8 cellular contexts compared by ENCODE assay signal in genomic region chr2:68251855-68252406, GRCh38. TPM values are rescaled to one million over a fixed set of nuclear protein-coding genes. Genes with fewer than 3 reads are reported as not detected.
DNase-seq lines count a peak whose midpoint lies in the region; ATAC-seq, FAIRE-seq and TF ChIP-seq lines count a peak whose summit lies in the region.

No MANE protein-coding gene starts in this region.

- peaks cover 12% of the 10 kb centered on the region for H3K36me3 Mint-ChIP-seq in activated CD4-positive, alpha-beta T cell treated with anti-CD3 and anti-CD28 coated beads, Interleukin-2, amount 10 ng/mL, durations not matched to agents 7 days and 5 days (ENCODE audit: low read depth)
- peaks cover 5% of the 10 kb centered on the region for H3K36me3 Mint-ChIP-seq in stimulated activated memory B cell treated with anti-CD40 and anti-IgM and Interleukin-4, amounts not matched to agents 10 μg/mL and 1 μg/mL and 100 μg/mL, for 72 hours

- H3K4me2 ChIP-seq in A549, result peak overlapping the region; percentile 83

- peak overlapping the region; percentile 95 for H3K4me3 ChIP-seq in A549
- H3K4me3 ChIP-seq in mucosa of stomach (ENCODE audit: low read length), result peak overlapping the region; percentile 97

- peaks cover 40% of the 10 kb centered on the region for H3K4me1 Mint-ChIP-seq in activated CD4-positive, alpha-beta T cell treated with anti-CD3 and anti-CD28 coated beads, Interleukin-2, amount 10 ng/mL, durations not matched to agents 7 days and 5 days
- H3K4me1 Mint-ChIP-seq in stimulated activated memory B cell treated with anti-CD40 and anti-IgM and Interleukin-4, amounts not matched to agents 10 μg/mL and 1 μg/mL and 100 μg/mL, for 72 hours, result peaks cover 33% of the 10 kb centered on the region

- no peak for TF ChIP-seq CTCF in A549 (IDR thresholded peaks at IDR 0.05)

- H3K9me3 ChIP-seq in A549 (no peaks in the 10 kb centered on the region), mucosa of stomach (ENCODE audit: control insufficient read depth, low read length) (no peaks in the 10 kb centered on the region)

- TF ChIP-seq EP300 in A549 (IDR thresholded peaks at IDR 0.05), result no peak

- peak overlapping the region; percentile 97 to 99 for H3K27ac ChIP-seq in A549

- H3K4me1 ChIP-seq in A549, result peaks cover 43% of the 10 kb centered on the region
- H3K4me1 ChIP-seq in mucosa of stomach (ENCODE audit: control insufficient read depth, insufficient read depth, low read length), result peaks cover 26% of the 10 kb centered on the region

- FAIRE-seq in A549 (lab: Jason Lieb, UNC), result no peak

- no peak for TF ChIP-seq RAD21 in A549 (conservative IDR thresholded peaks at IDR 0.05 in 1 of 2, IDR thresholded peaks at IDR 0.05 in 1 of 2)

- WGBS in A549 (ENCODE audit: missing lambda C conversion rate), result 1% methylated on average over 11 of the region's 78 CpGs

- H3K4me3 Mint-ChIP-seq in activated CD4-positive, alpha-beta T cell treated with anti-CD3 and anti-CD28 coated beads, Interleukin-2, amount 10 ng/mL, durations not matched to agents 7 days and 5 days, result peak overlapping the region; percentile 82
- H3K4me3 Mint-ChIP-seq in stimulated activated memory B cell treated with anti-CD40 and anti-IgM and Interleukin-4, amounts not matched to agents 10 μg/mL and 1 μg/mL and 100 μg/mL, for 72 hours, result peak overlapping the region; percentile 91

- H3K27me3 ChIP-seq in mucosa of stomach (ENCODE audit: control insufficient read depth, insufficient read depth, low read length), result no peaks in the 10 kb centered on the region

- no peaks in the 10 kb centered on the region for H3K36me3 ChIP-seq in mucosa of stomach (ENCODE audit: control insufficient read depth, insufficient read depth, low read length)

- H3K9ac ChIP-seq in mucosa of stomach (ENCODE audit: low read length), result peak overlapping the region; percentile 89

- CTCF ChIA-PET in A549 (lab: Yijun Ruan, JAX), result interaction anchor here (0.6 to 3.5 kb wide), 6 partner anchors 12 to 129 kb away, joined by 3 to 13 read pairs (median 4); no protein-coding TSS in a partner anchor
- CTCF ChIA-PET in activated CD4-positive, alpha-beta T cell treated with anti-CD3 and anti-CD28 coated beads, Interleukin-2, amount 10 ng/mL, durations not matched to agents 7 days and 5 days (lab: Charles Lee), result interaction anchor here (1.0 to 1.5 kb wide), 2 partner anchors 15 kb away, joined by 5 read pairs; no protein-coding TSS in a partner anchor

- peak overlapping the region; percentile 99 for H3K27ac Mint-ChIP-seq in activated CD4-positive, alpha-beta T cell treated with anti-CD3 and anti-CD28 coated beads, Interleukin-2, amount 10 ng/mL, durations not matched to agents 7 days and 5 days
- peak overlapping the region; percentile 94 for H3K27ac Mint-ChIP-seq in stimulated activated memory B cell treated with anti-CD40 and anti-IgM and Interleukin-4, amounts not matched to agents 10 μg/mL and 1 μg/mL and 100 μg/mL, for 72 hours

- TF ChIP-seq POLR2A in A549 (IDR thresholded peaks at IDR 0.05; ENCODE audit: low read length), result no peak

- H3K27me3 Mint-ChIP-seq in activated CD4-positive, alpha-beta T cell treated with anti-CD3 and anti-CD28 coated beads, Interleukin-2, amount 10 ng/mL, durations not matched to agents 7 days and 5 days, result peaks cover 4% of the 10 kb centered on the region
- no peaks in the 10 kb centered on the region for H3K27me3 Mint-ChIP-seq in stimulated activated memory B cell treated with anti-CD40 and anti-IgM and Interleukin-4, amounts not matched to agents 10 μg/mL and 1 μg/mL and 100 μg/mL, for 72 hours

- POLR2A ChIA-PET in A549 (lab: Yijun Ruan, JAX), result interaction anchor here (0.6 to 1.8 kb wide), 19 partner anchors 8 to 189 kb away, joined by 3 to 17 read pairs (median 4); partner anchors contain the start of genes C1D, CNRIP1 and PNO1
- POLR2A ChIA-PET in activated CD4-positive, alpha-beta T cell treated with anti-CD3 and anti-CD28 coated beads, Interleukin-2, amount 10 ng/mL, durations not matched to agents 7 days and 5 days (lab: Charles Lee), result interaction anchor here (0.6 kb wide), 1 partner anchor 16 kb away, joined by 3 read pairs; no protein-coding TSS in a partner anchor

- ATAC-seq in A549 (peak; percentile 5 to 41; a peak in 4 of 6 replicates), GM18909 (IDR thresholded peaks at IDR 0.05; ENCODE audit: poor library complexity, unreplicated experiment) (peak; percentile 4), HG03432 (IDR thresholded peaks at IDR 0.05; ENCODE audit: unreplicated experiment) (peak; percentile 13)
- peak; percentile 44 for ATAC-seq in stimulated activated memory B cell treated with anti-CD40 and anti-IgM and Interleukin-4, amounts not matched to agents 10 μg/mL and 1 μg/mL and 100 μg/mL, for 72 hours

- DNase-seq in A549 (ENCODE audit: low read depth in 1 of 2, low spot score in 1 of 2), result no peak
- DNase-seq in activated CD4-positive, alpha-beta T cell treated with anti-CD3 and anti-CD28 coated beads, Interleukin-2, amount 10 ng/mL, durations not matched to agents 7 days and 5 days, result peak; percentile 42
- DNase-seq in ecto neural progenitor cell (ENCODE audit: low spot score), result peak; percentile 77
- no peak for DNase-seq in DMS114 treated with DMSO at 0.1 percent for 48 hours (lab: John Stamatoyannopoulos, UW; ENCODE audit: unreplicated experiment)

- H3K9me3 Mint-ChIP-seq in activated CD4-positive, alpha-beta T cell treated with anti-CD3 and anti-CD28 coated beads, Interleukin-2, amount 10 ng/mL, durations not matched to agents 7 days and 5 days, result no peaks in the 10 kb centered on the region
- no peaks in the 10 kb centered on the region for H3K9me3 Mint-ChIP-seq in stimulated activated memory B cell treated with anti-CD40 and anti-IgM and Interleukin-4, amounts not matched to agents 10 μg/mL and 1 μg/mL and 100 μg/mL, for 72 hours

TF ChIP-seq in A549, 52 proteins besides CTCF, POLR2A, EP300 and RAD21:
- TF ChIP-seq HEYL (CRISPR knock-in tag; IDR thresholded peaks at IDR 0.05) (no peak), FOXS1 (CRISPR knock-in tag; IDR thresholded peaks at IDR 0.05) (no peak), HOXB13 (CRISPR knock-in tag; IDR thresholded peaks at IDR 0.05; ENCODE audit: low read depth) (no peak)

RNA-seq across cellular contexts. Expression of gene PPP3R1, which starts 0.4 kb away (rescaled TPM):
- 27.3 and 30.7 TPM in 2 replicates for polyA plus RNA-seq in A549 (2011; rRNA removed)
- 9.0 and 11.2 TPM in 2 replicates for polyA plus RNA-seq in A549 (2012; cell fraction: cytosol; rRNA removed)
- 5.0 and 9.5 TPM in 2 replicates for polyA plus RNA-seq in A549 (2012; cell fraction: nucleus; rRNA removed)
- 53.7 to 55.1 TPM (median 54.4 TPM) in 3 replicates for polyA plus RNA-seq in A549 (2017; fragmentation: RNase III; extraction: RNeasy Plus Mini Kit Qiagen cat#74134 plus additional on column Dnase treatment)
- polyA minus RNA-seq in A549 (2011; rRNA and poly(A)+ RNA removed), result 15.5 and 18.2 TPM in 2 replicates
- total RNA-seq in activated CD4-positive, alpha-beta T cell treated with anti-CD3 and anti-CD28 coated beads, Interleukin-2, amount 10 ng/mL, durations not matched to agents 7 days and 5 days, result 10 to 100 TPM; 78.5 to 79.6 TPM

Comparison
In these comparisons a context has a peak if more than half of its experiments do, and no peak if none do; other contexts are left out.
1. DNase-seq: peak in activated CD4-positive, alpha-beta T cell treated with anti-CD3 and anti-CD28 coated beads, Interleukin-2, amount 10 ng/mL, durations not matched to agents 7 days and 5 days (single experiment) and ecto neural progenitor cell (single experiment); none in A549 (0 of 2) and DMS114 treated with DMSO at 0.1 percent for 48 hours (single experiment).
2. Peak in every context shown above with its lines, with median percentiles within 50 percentile points of each other: ATAC-seq.